ENCODE assay signal across 8 cellular contexts in genomic region chr11:19903620-19904069, GRCh38.
A peak's percentile ranks its signal among the peaks of the same experiment; 100 is the strongest.
DNase-seq lines count a peak whose midpoint lies in the region; ATAC-seq and TF ChIP-seq lines count a peak whose summit lies in the region.

No MANE protein-coding gene starts in this region.

- H3K9me3 ChIP-seq in CD4-positive, alpha-beta T cell (ENCODE audit: control insufficient read depth, low read length): no peaks in the 10 kb centered on the region
- H3K9me3 ChIP-seq in liver (ENCODE audit: control insufficient read depth in 4 of 4, low read length in 3 of 4): no peaks in the 10 kb centered on the region

- no peaks in the 10 kb centered on the region for H3K36me3 Mint-ChIP-seq in CD4-positive, alpha-beta T cell (ENCODE audit: low read depth)
- H3K36me3 Mint-ChIP-seq in chondrocyte (ENCODE audit: low read depth): peaks cover 10% of the 10 kb centered on the region

- TF ChIP-seq RAD21 in liver (IDR thresholded peaks at IDR 0.05): peak; percentile 91 to 92

- peaks cover 3 to 32% (median 16%) of the 10 kb centered on the region in 4 donors for H3K4me1 ChIP-seq in liver (ENCODE audit: control insufficient read depth in 4 of 4, insufficient read depth in 4 of 4, low read length in 3 of 4)

- TF ChIP-seq CTCF in CD4-positive, alpha-beta T cell (IDR thresholded peaks at IDR 0.05): peak; percentile 40
- TF ChIP-seq CTCF in chondrocyte (IDR thresholded peaks at IDR 0.05) (peak; percentile 96), liver (IDR thresholded peaks at IDR 0.05; ENCODE audit: low read depth, low read length, missing input control) (peak; percentile 68)

- no peak for ATAC-seq in CD4-positive, alpha-beta T cell (ENCODE audit: poor library complexity)
- peak; percentile 56 for ATAC-seq in GM21717 (IDR thresholded peaks at IDR 0.05; ENCODE audit: unreplicated experiment)
- ATAC-seq in GM18858 (IDR thresholded peaks at IDR 0.05; ENCODE audit: unreplicated experiment): no peak

- 26% methylated on average over 1 of the region's 1 CpG for WGBS in liver

- peak in 7 of 10 experiments; percentile 3 to 24 (median 6) for DNase-seq in CD4-positive, alpha-beta T cell
- DNase-seq in NCI-H2029 treated with DMSO at 0.1 percent for 48 hours (lab: John Stamatoyannopoulos, UW): peak; percentile 75
- peak; percentile 22 for DNase-seq in UCSD-AML1 (lab: John Stamatoyannopoulos, UW; ENCODE audit: unreplicated experiment)
- DNase-seq in chondrocyte (ENCODE audit: low spot score): no peak
- peak; percentile 3 for DNase-seq in stimulated activated CD8-positive, alpha-beta memory T cell treated with anti-CD3 and anti-CD28 coated beads, Interleukin-12 subunit alpha, Interleukin-12 subunit beta, amount 100 ng/mL, for 24 hours (ENCODE audit: extremely low read depth)

- no peak overlapping the region for H3K4me3 Mint-ChIP-seq in CD4-positive, alpha-beta T cell
- H3K4me3 Mint-ChIP-seq in chondrocyte (ENCODE audit: unreplicated experiment): no peak overlapping the region

- no peaks in the 10 kb centered on the region for H3K4me1 Mint-ChIP-seq in CD4-positive, alpha-beta T cell (ENCODE audit: low read depth)
- H3K4me1 Mint-ChIP-seq in chondrocyte (ENCODE audit: low read depth): peaks cover 34% of the 10 kb centered on the region

- no peak overlapping the region for H3K4me3 ChIP-seq in liver (ENCODE audit: low read depth in 1 of 3, low read length in 3 of 3)

- no peaks in the 10 kb centered on the region for H3K9me3 Mint-ChIP-seq in CD4-positive, alpha-beta T cell
- no peaks in the 10 kb centered on the region for H3K9me3 Mint-ChIP-seq in chondrocyte (ENCODE audit: low read depth)

- CTCF ChIA-PET in CD4-positive, alpha-beta T cell (lab: Charles Lee): interaction anchor here (0.7 kb wide), 1 partner anchor 940 kb away, joined by 3 read pairs; no protein-coding TSS in a partner anchor

- H3K9ac ChIP-seq in liver (ENCODE audit: low read depth in 1 of 2, low read length in 2 of 2): no peak overlapping the region

- H3K27me3 Mint-ChIP-seq in CD4-positive, alpha-beta T cell: no peaks in the 10 kb centered on the region
- no peaks in the 10 kb centered on the region for H3K27me3 Mint-ChIP-seq in chondrocyte (ENCODE audit: low read depth)

- intact Hi-C loops in CD4-positive, alpha-beta T cell (cut with DNase I, micrococcal nuclease): loop anchor here in 1 of 2 experiments (2.0 kb wide), 1 partner anchor 161 kb away; no protein-coding TSS in a partner anchor

- POLR2A ChIA-PET in CD4-positive, alpha-beta T cell (lab: Charles Lee): no interaction called here

- H3K27ac Mint-ChIP-seq in CD4-positive, alpha-beta T cell: no peak overlapping the region
- H3K27ac Mint-ChIP-seq in chondrocyte (ENCODE audit: unreplicated experiment): peak overlapping the region; percentile 64

- H3K27me3 ChIP-seq in CD4-positive, alpha-beta T cell (ENCODE audit: control insufficient read depth, insufficient read depth, low read length): no peaks in the 10 kb centered on the region
- H3K27me3 ChIP-seq in liver (ENCODE audit: control insufficient read depth in 4 of 4, insufficient read depth in 4 of 4, low read length in 3 of 4): no peaks in the 10 kb centered on the region

- H3K36me3 ChIP-seq in liver (ENCODE audit: control insufficient read depth in 4 of 4, insufficient read depth in 3 of 4, low read depth in 1 of 4, low read length in 3 of 4): peaks cover 0 to 3% (median 0%) of the 10 kb centered on the region in 4 donors

- H3K27ac ChIP-seq in CD4-positive, alpha-beta T cell (ENCODE audit: low read depth, low read length): no peak overlapping the region
- H3K27ac ChIP-seq in liver (ENCODE audit: low read depth in 1 of 2, low read length in 2 of 2): no peak overlapping the region

TF ChIP-seq in liver, 16 proteins besides CTCF, POLR2A, EP300 and RAD21:
- TF ChIP-seq JUND (IDR thresholded peaks at IDR 0.05) (no peak), HNF4G (IDR thresholded peaks at IDR 0.05) (no peak), ATF3 (IDR thresholded peaks at IDR 0.05) (no peak)
- TF ChIP-seq, protein P1, sequence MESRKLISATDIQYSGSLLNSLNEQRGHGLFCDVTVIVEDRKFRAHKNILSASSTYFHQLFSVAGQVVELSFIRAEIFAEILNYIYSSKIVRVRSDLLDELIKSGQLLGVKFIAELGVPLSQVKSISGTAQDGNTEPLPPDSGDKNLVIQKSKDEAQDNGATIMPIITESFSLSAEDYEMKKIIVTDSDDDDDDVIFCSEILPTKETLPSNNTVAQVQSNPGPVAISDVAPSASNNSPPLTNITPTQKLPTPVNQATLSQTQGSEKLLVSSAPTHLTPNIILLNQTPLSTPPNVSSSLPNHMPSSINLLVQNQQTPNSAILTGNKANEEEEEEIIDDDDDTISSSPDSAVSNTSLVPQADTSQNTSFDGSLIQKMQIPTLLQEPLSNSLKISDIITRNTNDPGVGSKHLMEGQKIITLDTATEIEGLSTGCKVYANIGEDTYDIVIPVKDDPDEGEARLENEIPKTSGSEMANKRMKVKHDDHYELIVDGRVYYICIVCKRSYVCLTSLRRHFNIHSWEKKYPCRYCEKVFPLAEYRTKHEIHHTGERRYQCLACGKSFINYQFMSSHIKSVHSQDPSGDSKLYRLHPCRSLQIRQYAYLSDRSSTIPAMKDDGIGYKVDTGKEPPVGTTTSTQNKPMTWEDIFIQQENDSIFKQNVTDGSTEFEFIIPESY (IDR thresholded peaks at IDR 0.05): no peak
- TF ChIP-seq, protein P2, sequence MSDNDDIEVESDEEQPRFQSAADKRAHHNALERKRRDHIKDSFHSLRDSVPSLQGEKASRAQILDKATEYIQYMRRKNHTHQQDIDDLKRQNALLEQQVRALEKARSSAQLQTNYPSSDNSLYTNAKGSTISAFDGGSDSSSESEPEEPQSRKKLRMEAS (IDR thresholded peaks at IDR 0.05): no peak
TF ChIP-seq in liver: peak in this region for 0.

Comparison
In these comparisons a context has a peak if more than half of its experiments do, and no peak if none do; other contexts are left out.
1. CTCF ChIP-seq: peak in every context shown above with its lines; median percentile 96 in chondrocyte; 68 in liver; 40 in CD4-positive, alpha-beta T cell.